ENCODE assay signal across 9 cellular contexts in the genomic region with DNA sequence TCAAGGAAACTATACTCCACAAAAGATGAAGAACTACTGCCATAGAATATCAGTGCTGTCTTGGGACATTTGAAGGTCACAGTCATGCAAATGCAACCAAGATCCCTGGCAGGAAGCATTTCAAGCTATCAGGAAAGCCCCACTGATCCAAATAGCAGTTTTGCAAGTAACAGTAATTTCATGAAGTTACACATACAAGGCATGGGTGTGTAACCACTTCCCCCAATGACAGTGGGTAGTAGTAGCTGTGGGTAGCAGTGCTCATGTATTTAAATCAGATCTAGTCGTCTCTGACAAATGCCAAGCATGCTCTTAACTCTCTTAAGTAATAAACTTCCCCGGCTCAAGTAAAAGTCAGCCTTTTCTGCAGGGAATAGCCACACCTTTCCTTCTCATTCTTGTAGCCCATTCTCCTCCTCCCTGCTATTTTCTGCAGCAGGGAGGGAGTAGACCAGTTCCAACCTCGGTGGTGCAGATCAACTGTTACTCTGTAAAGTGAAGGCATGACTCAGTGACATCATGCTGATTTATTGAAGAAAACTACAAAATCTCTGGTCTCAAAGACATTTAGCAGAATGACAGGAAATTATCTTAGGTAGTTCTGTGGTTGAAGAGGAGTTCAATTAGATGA.
A peak's percentile ranks its signal among the peaks of the same experiment; 100 is the strongest.
DNase-seq lines count a peak whose midpoint lies in the region; ATAC-seq and TF ChIP-seq lines count a peak whose summit lies in the region.
"Had no signal": no experiment of that assay in that cellular context is flagged by ENCODE, and none has a peak within 500 bp of the region (broad histone marks: within the 10 kb centered on the region; RNA-seq: fewer than 3 reads in every experiment).

No MANE protein-coding gene starts in this region.

- H3K79me2 ChIP-seq in OCI-LY1 (ENCODE audit: insufficient read depth, low read length) (no peaks in the 10 kb centered on the region), neural cell (replicated peaks; ENCODE audit: insufficient read depth, low read length) (no peaks in the 10 kb centered on the region)

- H3K27me3 ChIP-seq in OCI-LY1 (ENCODE audit: insufficient read depth, low read length) (no peaks in the 10 kb centered on the region), neural cell (ENCODE audit: insufficient read depth, low read depth, low read length) (no peaks in the 10 kb centered on the region), stomach (no peaks in the 10 kb centered on the region)

- H3K9me3 ChIP-seq in OCI-LY1 (ENCODE audit: low read length) (no peaks in the 10 kb centered on the region), neural cell (ENCODE audit: low read length) (no peaks in the 10 kb centered on the region), stomach (no peaks in the 10 kb centered on the region)

- H3K36me3 Mint-ChIP-seq in endothelial cell (ENCODE audit: low read depth, unreplicated experiment), result no peaks in the 10 kb centered on the region

- no peak overlapping the region for H3K27ac Mint-ChIP-seq in endothelial cell (ENCODE audit: unreplicated experiment)

- ATAC-seq in GM18858 (IDR thresholded peaks at IDR 0.05; ENCODE audit: unreplicated experiment) (peak; percentile 93), HG02642 (IDR thresholded peaks at IDR 0.05; ENCODE audit: poor library complexity, unreplicated experiment) (peak; percentile 90)

- WGBS in stomach, 5 donors, result 21 to 36% (median 29%) methylated on average over 3 of the region's 3 CpGs

- DNase-seq in stimulated activated CD4-positive, alpha-beta T cell treated with anti-CD3 and anti-CD28 coated beads, Interleukin-15, amount 100 ng/mL, for 24 hours, result no peak
- DNase-seq in stomach (no peak), NCI-H1105 treated with DMSO at 0.1 percent for 48 hours (lab: John Stamatoyannopoulos, UW) (no peak), endothelial cell (ENCODE audit: low spot score) (no peak)

- H3K4me2 ChIP-seq in OCI-LY1 (ENCODE audit: low read length), result no peak overlapping the region; the same call in 1 of the 2 replicates
- H3K4me2 ChIP-seq in neural cell (ENCODE audit: low read length), result no peak overlapping the region

- TF ChIP-seq RAD21 in neural cell (conservative IDR thresholded peaks at IDR 0.05), result no peak

- peaks cover 1% of the 10 kb centered on the region for H3K27me3 Mint-ChIP-seq in endothelial cell (ENCODE audit: unreplicated experiment)
- H3K27me3 Mint-ChIP-seq: central memory CD8-positive, alpha-beta T cell had no signal

- H3K9me2 ChIP-seq in OCI-LY1 (ENCODE audit: low read depth, low read length) (no peaks in the 10 kb centered on the region), neural cell (ENCODE audit: insufficient read depth, low read length) (no peaks in the 10 kb centered on the region)

- H3K4me1 Mint-ChIP-seq in endothelial cell (ENCODE audit: unreplicated experiment), result no peaks in the 10 kb centered on the region
- H3K4me1 Mint-ChIP-seq: central memory CD8-positive, alpha-beta T cell had no signal

- TF ChIP-seq CTCF in OCI-LY1 (IDR thresholded peaks at IDR 0.05; ENCODE audit: low read length) (no peak), neural cell (IDR thresholded peaks at IDR 0.05; ENCODE audit: poor library complexity, severe bottlenecking) (no peak), stomach (IDR thresholded peaks at IDR 0.05) (no peak), endothelial cell (IDR thresholded peaks at IDR 0.05; ENCODE audit: unreplicated experiment) (no peak)

- intact Hi-C loops in stomach (cut with DNase I; ENCODE audit: low total_unique reads), result no loop called here

- H3F3A ChIP-seq in OCI-LY1 (ENCODE audit: insufficient read depth, low read length) (no peaks in the 10 kb centered on the region), neural cell (ENCODE audit: insufficient read depth, low read length, poor library complexity, severe bottlenecking) (no peaks in the 10 kb centered on the region)

- H3K4me1 ChIP-seq in OCI-LY1 (ENCODE audit: insufficient read depth, low read length, severe bottlenecking) (peaks cover 19% of the 10 kb centered on the region), stomach (no peaks in the 10 kb centered on the region)

- no peaks in the 10 kb centered on the region for H3K36me3 ChIP-seq in OCI-LY1 (ENCODE audit: insufficient read depth, low read length)
- H3K36me3 ChIP-seq in neural cell (ENCODE audit: insufficient read depth, low read length), result no peaks in the 10 kb centered on the region
- no peaks in the 10 kb centered on the region for H3K36me3 ChIP-seq in stomach

- H3K4me3 Mint-ChIP-seq in endothelial cell (ENCODE audit: unreplicated experiment), result no peak overlapping the region
- H3K4me3 Mint-ChIP-seq: central memory CD8-positive, alpha-beta T cell had no signal

- no peak for TF ChIP-seq POLR2A in stomach (IDR thresholded peaks at IDR 0.05)

- H2AFZ ChIP-seq in OCI-LY1 (ENCODE audit: low read length) (no peak overlapping the region), neural cell (ENCODE audit: low read depth, low read length) (no peak overlapping the region)

- no peaks in the 10 kb centered on the region for H3K9me3 Mint-ChIP-seq in endothelial cell (ENCODE audit: unreplicated experiment)

- H3K9ac ChIP-seq in OCI-LY1 (ENCODE audit: low read length) (no peak overlapping the region), neural cell (ENCODE audit: low read length) (no peak overlapping the region)

- TF ChIP-seq EP300 in neural cell (conservative IDR thresholded peaks at IDR 0.05; ENCODE audit: poor library complexity, severe bottlenecking) (no peak), stomach (IDR thresholded peaks at IDR 0.05) (no peak)

- H3K4me3 ChIP-seq in OCI-LY1 (ENCODE audit: low read depth, low read length, poor library complexity, severe bottlenecking) (no peak overlapping the region), neural cell (ENCODE audit: low read length) (no peak overlapping the region), stomach (no peak overlapping the region)

- H4K20me1 ChIP-seq in OCI-LY1 (ENCODE audit: insufficient read depth, low read length) (no peaks in the 10 kb centered on the region), neural cell (ENCODE audit: insufficient read depth) (no peaks in the 10 kb centered on the region)

- peak overlapping the region; percentile 25 for H3K27ac ChIP-seq in OCI-LY1 (ENCODE audit: low read depth, low read length, poor library complexity, severe bottlenecking)
- H3K27ac ChIP-seq in neural cell (ENCODE audit: low read length), result peak overlapping the region; percentile 25
- no peak overlapping the region for H3K27ac ChIP-seq in stomach

TF ChIP-seq in neural cell, 6 proteins besides CTCF, POLR2A, EP300 and RAD21:
- no peak for TF ChIP-seq POLR2AphosphoS5 (IDR thresholded peaks at IDR 0.05)
- TF ChIP-seq, protein P1, sequence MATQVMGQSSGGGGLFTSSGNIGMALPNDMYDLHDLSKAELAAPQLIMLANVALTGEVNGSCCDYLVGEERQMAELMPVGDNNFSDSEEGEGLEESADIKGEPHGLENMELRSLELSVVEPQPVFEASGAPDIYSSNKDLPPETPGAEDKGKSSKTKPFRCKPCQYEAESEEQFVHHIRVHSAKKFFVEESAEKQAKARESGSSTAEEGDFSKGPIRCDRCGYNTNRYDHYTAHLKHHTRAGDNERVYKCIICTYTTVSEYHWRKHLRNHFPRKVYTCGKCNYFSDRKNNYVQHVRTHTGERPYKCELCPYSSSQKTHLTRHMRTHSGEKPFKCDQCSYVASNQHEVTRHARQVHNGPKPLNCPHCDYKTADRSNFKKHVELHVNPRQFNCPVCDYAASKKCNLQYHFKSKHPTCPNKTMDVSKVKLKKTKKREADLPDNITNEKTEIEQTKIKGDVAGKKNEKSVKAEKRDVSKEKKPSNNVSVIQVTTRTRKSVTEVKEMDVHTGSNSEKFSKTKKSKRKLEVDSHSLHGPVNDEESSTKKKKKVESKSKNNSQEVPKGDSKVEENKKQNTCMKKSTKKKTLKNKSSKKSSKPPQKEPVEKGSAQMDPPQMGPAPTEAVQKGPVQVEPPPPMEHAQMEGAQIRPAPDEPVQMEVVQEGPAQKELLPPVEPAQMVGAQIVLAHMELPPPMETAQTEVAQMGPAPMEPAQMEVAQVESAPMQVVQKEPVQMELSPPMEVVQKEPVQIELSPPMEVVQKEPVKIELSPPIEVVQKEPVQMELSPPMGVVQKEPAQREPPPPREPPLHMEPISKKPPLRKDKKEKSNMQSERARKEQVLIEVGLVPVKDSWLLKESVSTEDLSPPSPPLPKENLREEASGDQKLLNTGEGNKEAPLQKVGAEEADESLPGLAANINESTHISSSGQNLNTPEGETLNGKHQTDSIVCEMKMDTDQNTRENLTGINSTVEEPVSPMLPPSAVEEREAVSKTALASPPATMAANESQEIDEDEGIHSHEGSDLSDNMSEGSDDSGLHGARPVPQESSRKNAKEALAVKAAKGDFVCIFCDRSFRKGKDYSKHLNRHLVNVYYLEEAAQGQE (IDR thresholded peaks at IDR 0.05; ENCODE audit: borderline replicate concordance), result no peak
- TF ChIP-seq TAF1 (IDR thresholded peaks at IDR 0.05; ENCODE audit: low read depth), result no peak
- TF ChIP-seq MXI1 (conservative IDR thresholded peaks at IDR 0.05; ENCODE audit: poor library complexity, severe bottlenecking), result no peak
- TF ChIP-seq SMC3 (conservative IDR thresholded peaks at IDR 0.05; ENCODE audit: poor library complexity), result no peak
- TF ChIP-seq EZH2 (IDR thresholded peaks at IDR 0.05; ENCODE audit: borderline replicate concordance, insufficient read depth, low read length, poor library complexity, severe bottlenecking), result no peak
TF ChIP-seq in neural cell: peak in this region for 0.

Comparison
In these comparisons a context has a peak if more than half of its experiments do, and no peak if none do; other contexts are left out.
1. H3K27ac ChIP-seq: peak in OCI-LY1 (single experiment) and neural cell (single experiment); none in stomach (0 of 5).